20 cellular contexts compared by ENCODE assay signal in genomic region chr3:52774066-52774713, GRCh38. TPM values are rescaled to one million over a fixed set of nuclear protein-coding genes. Genes with fewer than 3 reads are reported as not detected.
DNase-seq lines count a peak whose midpoint lies in the region; ATAC-seq and TF ChIP-seq lines count a peak whose summit lies in the region.
"Had no signal": no experiment of that assay in that cellular context is flagged by ENCODE, and none has a peak within 500 bp of the region (broad histone marks: within the 10 kb centered on the region; RNA-seq: fewer than 3 reads in every experiment).

No MANE protein-coding gene starts in this region.

- H3K9ac ChIP-seq in liver (ENCODE audit: low read depth in 1 of 2, low read length in 2 of 2), result no peak overlapping the region
- H3K9ac ChIP-seq: GM23248 had no signal

- no peaks in the 10 kb centered on the region for H3K9me3 ChIP-seq in right atrium auricular region
- H3K9me3 ChIP-seq in right cardiac atrium (ENCODE audit: control insufficient read depth, low read length), result no peaks in the 10 kb centered on the region
- H3K9me3 ChIP-seq in liver (ENCODE audit: control insufficient read depth in 4 of 4, low read length in 3 of 4), result no peaks in the 10 kb centered on the region
- H3K9me3 ChIP-seq: A549; BLaER1 treated with 17β-estradiol and CSF1 and Interleukin-3, amounts not matched to agents 10 nM and 100 nM had no signal

- peak; percentile 28 for DNase-seq in right atrium auricular region (ENCODE audit: low spot score)
- DNase-seq in right cardiac atrium, result no peak
- peak; percentile 68 for DNase-seq in posterior vena cava (ENCODE audit: low spot score)
- no peak for DNase-seq in activated effector memory CD4-positive, alpha-beta T cell treated with Interleukin-2 at 50 U/mL for 16 hours
- no peak for DNase-seq in nucleus accumbens (lab: John Stamatoyannopoulos, UW)
- DNase-seq in HuH-7.5 (ENCODE audit: low spot score), result no peak
- no peak for DNase-seq in NCI-H146 treated with DMSO at 0.1 percent for 48 hours (lab: John Stamatoyannopoulos, UW; ENCODE audit: unreplicated experiment)
- DNase-seq: DND-41, GM23248, HCEC 1CT, KBM-7, MV-4-11, NCI-H1417 treated with DMSO at 0.1 percent for 48 hours, NCI-H2029 treated with DMSO at 0.1 percent for 48 hours, NCI-H2171 treated with DMSO at 0.1 percent for 48 hours, NCI-H446 treated with DMSO at 0.1 percent for 48 hours, PC-9 had no signal

- WGBS in right cardiac atrium, result 73% methylated on average over 8 of the region's 8 CpGs
- 55% methylated on average over 8 of the region's 8 CpGs for WGBS in liver

- H3K4me3 ChIP-seq in right atrium auricular region, result no peak overlapping the region
- no peak overlapping the region for H3K4me3 ChIP-seq in right cardiac atrium (ENCODE audit: low read length)
- H3K4me3 ChIP-seq in liver (ENCODE audit: low read depth in 1 of 3, low read length in 3 of 3), result peak overlapping the region in 2 of 3 donors; percentile 51 to 63
- H3K4me3 ChIP-seq: A549; BLaER1 treated with 17β-estradiol and CSF1 and Interleukin-3, amounts not matched to agents 10 nM and 100 nM; GM23248; PC-9 had no signal

- peaks cover 0 to 11% of the 10 kb centered on the region in 2 donors for H3K4me1 ChIP-seq in right atrium auricular region
- H3K4me1 ChIP-seq in right cardiac atrium (ENCODE audit: control insufficient read depth, insufficient read depth, low read length), result no peaks in the 10 kb centered on the region
- H3K4me1 ChIP-seq in liver (ENCODE audit: control insufficient read depth in 4 of 4, insufficient read depth in 4 of 4, low read length in 3 of 4), result peaks cover 4 to 73% (median 56%) of the 10 kb centered on the region in 4 donors

- H3K27ac ChIP-seq in right atrium auricular region (no peak overlapping the region), right cardiac atrium (ENCODE audit: low read length) (no peak overlapping the region), liver (ENCODE audit: low read depth in 1 of 2, low read length in 2 of 2) (peak overlapping the region; percentile 92 to 99)
- H3K27ac ChIP-seq: A549; BLaER1 treated with 17β-estradiol and CSF1 and Interleukin-3, amounts not matched to agents 10 nM and 100 nM; GM23248; PC-9 had no signal

- TF ChIP-seq RAD21 in liver (IDR thresholded peaks at IDR 0.05), result no peak

- no peak for ATAC-seq in right cardiac atrium
- ATAC-seq: A549 had no signal

- intact Hi-C loops in right cardiac atrium (cut with DNase I), result no loop called here
- intact Hi-C loops in posterior vena cava (cut with DNase I), result no loop called here

- H3K27me3 ChIP-seq in right atrium auricular region, result no peaks in the 10 kb centered on the region
- no peaks in the 10 kb centered on the region for H3K27me3 ChIP-seq in right cardiac atrium (ENCODE audit: control insufficient read depth, insufficient read depth)
- no peaks in the 10 kb centered on the region for H3K27me3 ChIP-seq in liver (ENCODE audit: control insufficient read depth in 4 of 4, insufficient read depth in 4 of 4, low read length in 3 of 4)
- H3K27me3 ChIP-seq: BLaER1 treated with 17β-estradiol and CSF1 and Interleukin-3, amounts not matched to agents 10 nM and 100 nM had no signal

- no peaks in the 10 kb centered on the region for H3K36me3 ChIP-seq in right atrium auricular region
- H3K36me3 ChIP-seq in liver (ENCODE audit: control insufficient read depth in 4 of 4, insufficient read depth in 3 of 4, low read depth in 1 of 4, low read length in 3 of 4), result peaks cover 0 to 4% (median 0%) of the 10 kb centered on the region in 4 donors
- H3K36me3 ChIP-seq: BLaER1 treated with 17β-estradiol and CSF1 and Interleukin-3, amounts not matched to agents 10 nM and 100 nM had no signal

- TF ChIP-seq CTCF in right atrium auricular region (IDR thresholded peaks at IDR 0.05) (no peak), liver (IDR thresholded peaks at IDR 0.05; ENCODE audit: low read depth, low read length, missing input control) (no peak)

TF ChIP-seq in liver, 16 proteins besides CTCF, POLR2A, EP300 and RAD21:
- TF ChIP-seq FOXA2 (IDR thresholded peaks at IDR 0.05) (no peak), MAX (IDR thresholded peaks at IDR 0.05) (no peak), ZBTB33 (IDR thresholded peaks at IDR 0.05) (no peak), HNF4A (conservative IDR thresholded peaks at IDR 0.05) (peak in 1 of 2 donors; percentile 10), SP1 (IDR thresholded peaks at IDR 0.05) (no peak), ATF3 (IDR thresholded peaks at IDR 0.05) (no peak), JUND (IDR thresholded peaks at IDR 0.05) (no peak), REST (IDR thresholded peaks at IDR 0.05) (no peak)

RNA-seq across cellular contexts. Expression of gene ITIH1, which starts 3.2 kb away (rescaled TPM):
- total RNA-seq in right atrium auricular region (not detected), right cardiac atrium (not detected), liver (1,000 to 10,000 TPM; 1,022 to 1,400 TPM), posterior vena cava (1 to 10 TPM; 1.3 to 2.6 TPM)
- polyA plus RNA-seq in right cardiac atrium (0.18 TPM), liver (1,000 to 10,000 TPM; 1,193 to 1,291 TPM)
- total RNA-seq: GM23248, PC-9 had no signal
- polyA plus RNA-seq: A549, GM23248 had no signal

RNA-seq across cellular contexts. Expression of gene NEK4, which starts 3.5 kb away (rescaled TPM):
- total RNA-seq in right atrium auricular region (10 to 100 TPM; 12.8 to 14.6 TPM), right cardiac atrium (10 to 100 TPM; 16.4 to 18.2 (median 17.5) TPM), liver (10 to 100 TPM; 24.0 to 28.7 TPM), posterior vena cava (10 to 100 TPM; 17.3 to 21.5 TPM)
- polyA plus RNA-seq in right cardiac atrium (4.5 TPM), liver (1 to 10 TPM; 5.4 to 6.8 TPM)

RNA-seq across cellular contexts. Expression of gene ITIH3, which starts 20.4 kb away (rescaled TPM):
- total RNA-seq in right atrium auricular region (1 to 10 TPM in 1 of 2 donors, under 1 TPM in 1; 0.19 to 2.1 TPM), right cardiac atrium (1 to 10 TPM in 1 of 4 donors, under 1 TPM in 3; 0.21 to 1.8 (median 0.53) TPM), liver (1,000 to 10,000 TPM in 1 of 2 donors, 100 to 1,000 TPM in 1; 507 to 1,075 TPM), posterior vena cava (10 to 100 TPM; 14.8 to 16.1 TPM)
- polyA plus RNA-seq in right cardiac atrium (0.43 TPM), liver (1,000 to 10,000 TPM in 1 of 2 donors, 100 to 1,000 TPM in 1; 743 to 1,326 TPM)
- total RNA-seq: GM23248, PC-9 had no signal
- polyA plus RNA-seq: GM23248 had no signal

RNA-seq across cellular contexts. Expression of gene ITIH4, which starts 56.3 kb away (rescaled TPM):
- 1 to 10 TPM in 1 of 2 donors, not detected in 1; 1.2 TPM for total RNA-seq in right atrium auricular region
- total RNA-seq in right cardiac atrium, result 1 to 10 TPM; 3.4 to 5.7 (median 5.0) TPM
- 5.0 TPM for polyA plus RNA-seq in right cardiac atrium
- total RNA-seq in liver, result 1,000 to 10,000 TPM in 1 of 2 donors, 100 to 1,000 TPM in 1; 447 to 2,000 TPM
- polyA plus RNA-seq in liver, result 1,000 to 10,000 TPM; 2,821 to 3,354 TPM
- 10 to 100 TPM; 19.1 to 28.8 TPM for total RNA-seq in posterior vena cava
- polyA plus RNA-seq: GM23248 had no signal

Comparison
In these comparisons a context has a peak if more than half of its experiments do, and no peak if none do; other contexts are left out.
1. DNase-seq: peak in right atrium auricular region (single experiment) and posterior vena cava (single experiment); none in right cardiac atrium (0 of 3), activated effector memory CD4-positive, alpha-beta T cell treated with Interleukin-2 at 50 U/mL for 16 hours (single experiment), nucleus accumbens (0 of 56), HuH-7.5 (single experiment) and NCI-H146 treated with DMSO at 0.1 percent for 48 hours (single experiment).
2. H3K27ac ChIP-seq: peak in liver (2 of 2); none in right atrium auricular region (0 of 2) and right cardiac atrium (single experiment).
3. H3K4me3 ChIP-seq: peak in liver (2 of 3); none in right atrium auricular region (0 of 2) and right cardiac atrium (single experiment).
4. RNA of gene ITIH1, which starts 3.2 kb away (total RNA-seq): 1,022 to 1,400 TPM in liver; 1.3 to 2.6 TPM in posterior vena cava, not detected in right atrium auricular region and not detected in right cardiac atrium; every median in the first group is over 100 times any median in the second.
5. RNA of gene ITIH3, which starts 20.4 kb away (total RNA-seq): 507 to 1,075 TPM in liver; 14.8 to 16.1 TPM in posterior vena cava, 0.19 to 2.1 TPM in right atrium auricular region and 0.21 to 1.8 TPM in right cardiac atrium; every median in the first group is over 10 times any median in the second.